In genomic region chr1:21123287-21123961, GRCh38 we compare ENCODE assay signal across 1 cellular context.
TF ChIP-seq lines count a peak whose summit lies in the region.

No MANE protein-coding gene starts in this region.

TF ChIP-seq in K562, 482 proteins besides CTCF, POLR2A, EP300 and RAD21 (continued from another document):
- TF ChIP-seq ZNF318 (IDR thresholded peaks at IDR 0.05; ENCODE audit: borderline replicate concordance in 1 of 2, low read depth in 1 of 2), result 0 out of 4 replicates have a peak, but pooled peaks of 1 of the 2 experiments have one; percentile 23
- TF ChIP-seq SPI1 (IDR thresholded peaks at IDR 0.05; ENCODE audit: borderline replicate concordance, low read depth, low read length), result peak; percentile 66; the same call in 1 of the 2 replicates
